8 cellular contexts compared by ENCODE assay signal in genomic region chr19:39435499-39436349, GRCh38. TPM values are rescaled to one million over a fixed set of nuclear protein-coding genes. Genes with fewer than 3 reads are reported as not detected.
DNase-seq lines count a peak whose midpoint lies in the region; ATAC-seq and TF ChIP-seq lines count a peak whose summit lies in the region.

RPS16 (minus strand) TSS chr19:39435949; CDS start chr19:39435895, 54 bp downstream.

- peak within 1 kb of the TSS; percentile 97 for H3K18ac ChIP-seq in neuronal stem cell (ENCODE audit: low read length)

- POLR2A ChIA-PET in HEK293T (lab: Yijun Ruan, JAX), result interaction anchor here (0.6 to 1.9 kb wide), 65 partner anchors 9 to 1186 kb away, joined by 3 to 78 read pairs (median 5); partner anchors contain the start of genes DLL3, EID2B, MED29 and PAF1

- in situ Hi-C loops in SK-MEL-5 (cut with HindIII; ENCODE audit: low pct_unique_long_range_greater_than_20kb, low sequenced_read_pairs), result no loop called here

- no peak within 1 kb of the TSS for H2BK5ac ChIP-seq in neuronal stem cell (ENCODE audit: low read length)

- H3K4ac ChIP-seq in neuronal stem cell (ENCODE audit: low read length), result peak within 1 kb of the TSS; percentile 91

- no CpG with 5 or more reads among the region's 61 CpGs for WGBS in neuronal stem cell (ENCODE audit: extremely low coverage in 2 of 2, insufficient read length in 2 of 2, insufficient replicate concordance in 1 of 2), 2 donors

- peak within 1 kb of the TSS; percentile 75 for H3K4me2 ChIP-seq in neuronal stem cell (ENCODE audit: insufficient read depth, low read length, poor library complexity, severe bottlenecking)

- H3K4me1 ChIP-seq in foreskin keratinocyte (peaks cover 5% of the 10 kb centered on the region), neuronal stem cell (ENCODE audit: control insufficient read depth in 2 of 2, insufficient read depth in 1 of 2, low read depth in 1 of 2, low read length in 2 of 2) (peaks cover 3 to 9% of the 10 kb centered on the region in 2 donors), subcutaneous abdominal adipose tissue (ENCODE audit: control insufficient read depth in 5 of 5, insufficient read depth in 5 of 5, low read length in 5 of 5) (peaks cover 6 to 39% (median 31%) of the 10 kb centered on the region in 5 donors)

- H2BK12ac ChIP-seq in neuronal stem cell (ENCODE audit: low read length), result peak within 1 kb of the TSS; percentile 14

- DNase-seq in GF-D8 (lab: John Stamatoyannopoulos, UW) (peak; percentile 95), HEK293T (ENCODE audit: extremely low spot score) (peak; percentile 96), NAMALWA (ENCODE audit: low spot score) (peak; percentile 98), SK-MEL-5 (ENCODE audit: low read depth, low spot score) (peak; percentile 97), foreskin keratinocyte (peak; percentile 83 to 88), neuronal stem cell (ENCODE audit: low spot score) (peak; percentile 94)
- peak; percentile 96 to 98 (median 98) for DNase-seq in activated naive CD4-positive, alpha-beta T cell (lab: John Stamatoyannopoulos, UW)

- H3K36me3 ChIP-seq in neuronal stem cell (replicated peaks in 1 of 2; ENCODE audit: control insufficient read depth in 2 of 2, insufficient read depth in 2 of 2, low read length in 2 of 2) (peaks cover 29 to 31% of the 10 kb centered on the region in 2 donors), subcutaneous abdominal adipose tissue (ENCODE audit: control insufficient read depth in 5 of 5, insufficient read depth in 5 of 5, low read length in 5 of 5) (peaks cover 0 to 30% (median 24%) of the 10 kb centered on the region in 5 donors)

- TF ChIP-seq CTCF in foreskin keratinocyte (conservative IDR thresholded peaks at IDR 0.05), result no peak

- H3K27ac ChIP-seq in foreskin keratinocyte, result peak within 1 kb of the TSS; percentile 85
- peak within 1 kb of the TSS; percentile 70 for H3K27ac ChIP-seq in neuronal stem cell (replicated peaks; ENCODE audit: low read length)
- peak within 1 kb of the TSS; percentile 82 for H3K27ac ChIP-seq in subcutaneous abdominal adipose tissue (ENCODE audit: low read depth, low read length)

- H3K9me3 ChIP-seq in neuronal stem cell (replicated peaks in 1 of 2; ENCODE audit: control insufficient read depth in 2 of 2, insufficient read depth in 1 of 2, low read depth in 1 of 2, low read length in 2 of 2), result no peaks in the 10 kb centered on the region
- no peaks in the 10 kb centered on the region for H3K9me3 ChIP-seq in subcutaneous abdominal adipose tissue (ENCODE audit: control insufficient read depth in 5 of 5, low read length in 5 of 5)

- CTCF ChIA-PET in HEK293T (lab: Yijun Ruan, JAX), result interaction anchor here (0.6 to 1.5 kb wide), 4 partner anchors 15 to 97 kb away, joined by 3 to 5 read pairs (median 4); partner anchors contain the start of genes EID2B and PLEKHG2

- peak; percentile 85 for ATAC-seq in foreskin keratinocyte

- no peak within 1 kb of the TSS for H2BK120ac ChIP-seq in neuronal stem cell (ENCODE audit: low read depth, low read length)

- H3K27me3 ChIP-seq in foreskin keratinocyte (no peaks in the 10 kb centered on the region), neuronal stem cell (ENCODE audit: control insufficient read depth in 3 of 3, insufficient read depth in 3 of 3, low read depth in 1 of 3, low read length in 3 of 3) (no peaks in the 10 kb centered on the region), subcutaneous abdominal adipose tissue (ENCODE audit: control insufficient read depth in 5 of 5, insufficient read depth in 4 of 5, low read length in 5 of 5) (no peaks in the 10 kb centered on the region)

- H4K91ac ChIP-seq in neuronal stem cell (ENCODE audit: low read depth, low read length, poor library complexity), result peak within 1 kb of the TSS; percentile 64

- H3K9ac ChIP-seq in neuronal stem cell (ENCODE audit: low read depth, low read length, poor library complexity), result peak within 1 kb of the TSS; percentile 99
- H3K9ac ChIP-seq in subcutaneous abdominal adipose tissue (ENCODE audit: low read length in 5 of 5), result peak within 1 kb of the TSS; percentile 87 to 97 (median 92)

- H2BK15ac ChIP-seq in neuronal stem cell (ENCODE audit: low read length), result no peak within 1 kb of the TSS

- H3K23ac ChIP-seq in neuronal stem cell (ENCODE audit: low read depth, low read length, poor library complexity), result peak within 1 kb of the TSS; percentile 100

- H3K14ac ChIP-seq in neuronal stem cell (ENCODE audit: low read length), result peak within 1 kb of the TSS; percentile 85

- H3K4me3 ChIP-seq in neuronal stem cell (ENCODE audit: low read length in 2 of 2) (peak within 1 kb of the TSS; percentile 68 to 97), subcutaneous abdominal adipose tissue (ENCODE audit: low read depth in 1 of 5, low read length in 5 of 5) (peak within 1 kb of the TSS; percentile 93 to 98 (median 96))

- H4K8ac ChIP-seq in neuronal stem cell (ENCODE audit: low read depth, low read length), result no peak within 1 kb of the TSS

- H2AK5ac ChIP-seq in neuronal stem cell (ENCODE audit: low read depth, low read length), result peak within 1 kb of the TSS; percentile 49

- H2AFZ ChIP-seq in neuronal stem cell (ENCODE audit: low read length), result peak within 1 kb of the TSS; percentile 51

- H3K79me1 ChIP-seq in neuronal stem cell (ENCODE audit: low read depth, low read length), result peaks cover 11% of the 10 kb centered on the region

TF ChIP-seq in HEK293T, 16 proteins besides CTCF, POLR2A, EP300 and RAD21:
- TF ChIP-seq L3MBTL2 (conservative IDR thresholded peaks at IDR 0.05) (peak; percentile 54; the same call in 1 of the 2 replicates), ZNF384 (IDR thresholded peaks at IDR 0.05) (no peak), ELF4 (IDR thresholded peaks at IDR 0.05) (peak; percentile 96), PKNOX1 (IDR thresholded peaks at IDR 0.05) (no peak)

RNA-seq across cellular contexts. Expression of gene RPS16, which starts in this region (rescaled TPM):
- total RNA-seq in SK-MEL-5 (2014; rRNA removed; shearing (Covaris generic)), result 66.0 and 110 TPM in 2 replicates
- 3,833 and 5,160 TPM in 2 replicates for polyA plus RNA-seq in SK-MEL-5 (2015; cell fraction: cytosol; rRNA removed)
- polyA plus RNA-seq in SK-MEL-5 (2015; cell fraction: nucleus; rRNA removed), result 789 and 970 TPM in 2 replicates
- total RNA-seq in foreskin keratinocyte, result 178 and 323 TPM in 2 replicates
- polyA plus RNA-seq in foreskin keratinocyte, result 2,748 and 2,922 TPM in 2 replicates
- 4,379 TPM for polyA plus RNA-seq in neuronal stem cell (2013, experiment 1 of 2)
- polyA plus RNA-seq in neuronal stem cell (2013, experiment 2 of 2), result 4,439 TPM

Comparison
In these comparisons a context has a peak if more than half of its experiments do, and no peak if none do; other contexts are left out.
1. Peak in every context shown above with its lines: DNase-seq, ATAC-seq, H3K4me3 ChIP-seq and H3K27ac ChIP-seq.